In genomic region chr17:38584350-38584925, GRCh38 we compare ENCODE assay signal across 8 cellular contexts. TPM values are rescaled to one million over a fixed set of nuclear protein-coding genes. Genes with fewer than 3 reads are reported as not detected.
DNase-seq lines count a peak whose midpoint lies in the region; ATAC-seq and TF ChIP-seq lines count a peak whose summit lies in the region.

No MANE protein-coding gene starts in this region.

- TF ChIP-seq CTCF in AG09309 (IDR thresholded peaks at IDR 0.05; ENCODE audit: control insufficient read depth, insufficient read depth, low read depth, low read length, missing control alignments) (peak; percentile 91), GM20000 (IDR thresholded peaks at IDR 0.05; ENCODE audit: extremely low read depth, missing control alignments) (peak; percentile 78), endodermal cell (conservative IDR thresholded peaks at IDR 0.05) (peak; percentile 99)

- peaks cover 18% of the 10 kb centered on the region for H3K27me3 ChIP-seq in endodermal cell (ENCODE audit: control insufficient read depth, insufficient read depth, low read length, poor library complexity, severe bottlenecking)

- H3K36me3 Mint-ChIP-seq in endodermal cell (ENCODE audit: low read depth) = no peaks in the 10 kb centered on the region

- H3K9ac ChIP-seq in endodermal cell (ENCODE audit: extremely low read depth, low read length, poor library complexity, severe bottlenecking) = no peak overlapping the region

- H3K4me1 ChIP-seq in endodermal cell (ENCODE audit: control insufficient read depth, insufficient read depth, low read length) = peaks cover 4% of the 10 kb centered on the region

- H3K36me3 ChIP-seq in endodermal cell (ENCODE audit: control insufficient read depth, insufficient read depth, low read length) = no peaks in the 10 kb centered on the region

- no peak for DNase-seq in AG09309 (ENCODE audit: low read depth)
- DNase-seq in GM20000 (ENCODE audit: low spot score) = peak; percentile 84
- peak; percentile 20 for DNase-seq in NCI-H82 treated with DMSO at 0.1 percent for 48 hours (lab: John Stamatoyannopoulos, UW; ENCODE audit: unreplicated experiment)
- peak; percentile 28 to 31 for DNase-seq in activated CD8-positive, alpha-beta memory T cell treated with anti-CD3 and anti-CD28 coated beads for 4 hours (ENCODE audit: low read depth in 2 of 2)
- peak; percentile 95 for DNase-seq in endodermal cell
- peak; percentile 47 for DNase-seq in myocyte (ENCODE audit: low read depth)
- peak; percentile 27 for DNase-seq in stromal cell of bone marrow (ENCODE audit: low read depth)

- no peak overlapping the region for H3K27ac ChIP-seq in endodermal cell (ENCODE audit: low read depth, low read length)

- H3K9me3 ChIP-seq in endodermal cell (ENCODE audit: control insufficient read depth, low read length) = no peaks in the 10 kb centered on the region

- ATAC-seq in HG03565 (IDR thresholded peaks at IDR 0.05; ENCODE audit: unreplicated experiment) = no peak

- 15 to 21% methylated on average over 9 to 19 of the region's 19 CpGs for WGBS in endodermal cell (ENCODE audit: insufficient coverage in 1 of 2, insufficient read length in 1 of 2), 2 experiments

- H3K4me3 ChIP-seq in AG09309 (ENCODE audit: control insufficient read depth, low read depth, low read length) (no peak overlapping the region), endodermal cell (ENCODE audit: low read length) (no peak overlapping the region)

- H3K27ac Mint-ChIP-seq in endodermal cell = peak overlapping the region; percentile 62

- H3K4me3 Mint-ChIP-seq in endodermal cell = no peak overlapping the region

- peaks cover 46% of the 10 kb centered on the region for H3K27me3 Mint-ChIP-seq in endodermal cell (ENCODE audit: insufficient read depth)

- no peaks in the 10 kb centered on the region for H3K9me3 Mint-ChIP-seq in endodermal cell

- peaks cover 6% of the 10 kb centered on the region for H3K4me1 Mint-ChIP-seq in endodermal cell

RNA-seq across cellular contexts. Expression of gene SRCIN1, which starts 21.3 kb away (rescaled TPM):
- total RNA-seq in endodermal cell (1 to 10 TPM; 2.8 to 5.9 TPM), myocyte (0.08 TPM in 1 of 2 replicates, not detected in the other)
- polyA plus RNA-seq in endodermal cell (2013, experiment 1 of 2) = 13.0 TPM
- polyA plus RNA-seq in endodermal cell (2013, experiment 2 of 2) = 12.7 TPM
- polyA plus RNA-seq in myocyte (2012) = 0.04 TPM
